In genomic region chr19:30116530-30116929, GRCh38 we compare ENCODE assay signal across 18 cellular contexts.
A peak's percentile ranks its signal among the peaks of the same experiment; 100 is the strongest.
DNase-seq lines count a peak whose midpoint lies in the region; ATAC-seq, FAIRE-seq and TF ChIP-seq lines count a peak whose summit lies in the region.
"Had no signal": no experiment of that assay in that cellular context is flagged by ENCODE, and none has a peak within 500 bp of the region (broad histone marks: within the 10 kb centered on the region; RNA-seq: fewer than 3 reads in every experiment).

No MANE protein-coding gene starts in this region.

- ATAC-seq in HepG2 (no peak), right lobe of liver (no peak), GM19035 (IDR thresholded peaks at IDR 0.05; ENCODE audit: unreplicated experiment) (no peak)
- no peak for ATAC-seq in naive thymus-derived CD4-positive, alpha-beta T cell

- H3K79me1 ChIP-seq in H1 (ENCODE audit: low read depth, low read length), result no peaks in the 10 kb centered on the region; the same call in 1 of the 2 replicates

- H4K8ac ChIP-seq in H1 (ENCODE audit: extremely low read depth, insufficient read depth, low read length), result no peak overlapping the region; the same call in 1 of the 2 replicates

- no peak overlapping the region for H3K4me2 ChIP-seq in HepG2 (ENCODE audit: low read depth, low read length)
- no peak overlapping the region for H3K4me2 ChIP-seq in H1 (ENCODE audit: insufficient read depth in 1 of 2, low read depth in 2 of 2, low read length in 2 of 2)
- H3K4me2 ChIP-seq: A549 had no signal

- no TSS peak for BruUV-seq in HepG2 (replicated peaks; lab: Mats Ljungman, UMichigan)

- H2BK15ac ChIP-seq in H1 (ENCODE audit: low read length), result no peak overlapping the region

- H3K4me3 ChIP-seq in HepG2 (replicated peaks in 1 of 3; ENCODE audit: insufficient read depth in 1 of 3, low read depth in 2 of 3, low read length in 3 of 3) (no peak overlapping the region), right lobe of liver (no peak overlapping the region), H1 (ENCODE audit: extremely low read depth in 1 of 4, insufficient read depth in 2 of 4, low read depth in 3 of 4, low read length in 4 of 4) (no peak overlapping the region)
- no peak overlapping the region for H3K4me3 ChIP-seq in naive thymus-derived CD4-positive, alpha-beta T cell (ENCODE audit: low read length)
- H3K4me3 ChIP-seq: A549 had no signal

- no peaks in the 10 kb centered on the region for H3K79me2 ChIP-seq in HepG2 (ENCODE audit: insufficient read depth, low read length)
- H3K79me2 ChIP-seq in H1 (ENCODE audit: control insufficient read depth in 1 of 2, insufficient read depth in 2 of 2, low read length in 2 of 2), result no peaks in the 10 kb centered on the region

- no peak overlapping the region for H2BK20ac ChIP-seq in H1 (ENCODE audit: low read length)

- no peak overlapping the region for H3K14ac ChIP-seq in H1 (ENCODE audit: insufficient read length)

- no peaks in the 10 kb centered on the region for H3K4me1 Mint-ChIP-seq in naive thymus-derived CD4-positive, alpha-beta T cell

- H3K9me3 ChIP-seq in HepG2 (ENCODE audit: low read length), result no peaks in the 10 kb centered on the region
- H3K9me3 ChIP-seq in right lobe of liver, result no peaks in the 10 kb centered on the region
- H3K9me3 ChIP-seq in H1 (ENCODE audit: insufficient read depth in 2 of 2, low read depth in 1 of 2, low read length in 1 of 2), result no peaks in the 10 kb centered on the region
- no peaks in the 10 kb centered on the region for H3K9me3 ChIP-seq in naive thymus-derived CD4-positive, alpha-beta T cell (ENCODE audit: control insufficient read depth in 2 of 3, low read length in 3 of 3)
- H3K9me3 ChIP-seq: A549, Caco-2 had no signal

- H3K4me1 ChIP-seq in HepG2 (ENCODE audit: insufficient read depth, low read length) (0 out of 2 replicates have a peak, but pooled peaks cover 1% of the 10 kb centered on the region), right lobe of liver (no peaks in the 10 kb centered on the region), H1 (replicated peaks in 1 of 4; ENCODE audit: control insufficient read depth in 3 of 4, insufficient read depth in 4 of 4, low read length in 3 of 4) (no peaks in the 10 kb centered on the region; a peak in 2 of 7 replicates)
- H3K4me1 ChIP-seq in naive thymus-derived CD4-positive, alpha-beta T cell (ENCODE audit: control insufficient read depth in 2 of 2, insufficient read depth in 2 of 2, low read length in 2 of 2), result no peaks in the 10 kb centered on the region
- H3K4me1 ChIP-seq: A549, Caco-2 had no signal

- no peak overlapping the region for H3K27ac Mint-ChIP-seq in naive thymus-derived CD4-positive, alpha-beta T cell
- H3K27ac Mint-ChIP-seq: CD4-positive, alpha-beta T cell had no signal

- peaks cover 0 to 12% of the 10 kb centered on the region in 2 experiments; a peak in 4 of 5 replicates for H3K27me3 ChIP-seq in HepG2 (ENCODE audit: control insufficient read depth in 1 of 2, insufficient read depth in 2 of 2, low read length in 2 of 2)
- no peaks in the 10 kb centered on the region for H3K27me3 ChIP-seq in right lobe of liver
- H3K27me3 ChIP-seq in H1 (replicated peaks in 1 of 4; ENCODE audit: control insufficient read depth in 3 of 4, extremely low read depth in 1 of 4, insufficient read depth in 3 of 4, low read length in 3 of 4), result no peaks in the 10 kb centered on the region
- no peaks in the 10 kb centered on the region for H3K27me3 ChIP-seq in naive thymus-derived CD4-positive, alpha-beta T cell (ENCODE audit: control insufficient read depth in 2 of 2, insufficient read depth in 2 of 2, low read length in 2 of 2)

- TF ChIP-seq CTCF in HepG2 (CRISPR knock-in tag; IDR thresholded peaks at IDR 0.05) (no peak), right lobe of liver (IDR thresholded peaks at IDR 0.05) (no peak), H1 (IDR thresholded peaks at IDR 0.05; ENCODE audit: control extremely low read depth in 1 of 3, insufficient read depth in 1 of 3, low read depth in 1 of 3, low read length in 3 of 3) (no peak)

- H4K20me1 ChIP-seq in HepG2 (ENCODE audit: insufficient read depth, low read length) (no peaks in the 10 kb centered on the region), H1 (replicated peaks in 1 of 2; ENCODE audit: control insufficient read depth in 1 of 2, insufficient read depth in 2 of 2, low read length in 2 of 2) (peaks cover 0 to 13% of the 10 kb centered on the region in 2 experiments)

- H4K5ac ChIP-seq in H1 (ENCODE audit: insufficient read length, low read depth, low read length), result no peak overlapping the region

- FAIRE-seq in HepG2 (lab: Jason Lieb, UNC), result no peak
- no peak for FAIRE-seq in H1 (lab: Jason Lieb, UNC)
- FAIRE-seq: D721Med, G401.6 had no signal

- in situ Hi-C loops in HepG2 (cut with HindIII; ENCODE audit: extremely low pct_ligation_motif_present, low pct_unique_long_range_greater_than_20kb), result no loop called here

- no peak overlapping the region for H3K4me3 Mint-ChIP-seq in naive thymus-derived CD4-positive, alpha-beta T cell
- H3K4me3 Mint-ChIP-seq: CD4-positive, alpha-beta T cell; H9 had no signal

- H3K36me3 Mint-ChIP-seq in naive thymus-derived CD4-positive, alpha-beta T cell, result no peaks in the 10 kb centered on the region

- no peak for DNase-seq in HepG2 (ENCODE audit: low spot score)
- DNase-seq in right lobe of liver, result no peak
- no peak for DNase-seq in H1 (ENCODE audit: low read depth in 1 of 2, low spot score in 2 of 2)
- DNase-seq in posterior vena cava (ENCODE audit: low spot score), result peak; percentile 11
- DNase-seq in NCI-H187 treated with DMSO at 0.1 percent for 48 hours (lab: John Stamatoyannopoulos, UW), result no peak
- no peak for DNase-seq in naive thymus-derived CD4-positive, alpha-beta T cell
- DNase-seq: AML-193; CD4-positive, alpha-beta T cell; GOT3; H9; KBM-7 had no signal

- H2BK5ac ChIP-seq in H1 (ENCODE audit: low read depth, low read length), result peak overlapping the region; percentile 16; the same call in 1 of the 2 replicates

- no peak overlapping the region for H4K91ac ChIP-seq in H1 (replicated peaks; ENCODE audit: insufficient read length, low read length)

- no peak for TF ChIP-seq EP300 in HepG2 (IDR thresholded peaks at IDR 0.05; ENCODE audit: low read depth in 2 of 2, low read length in 2 of 2)
- no peak for TF ChIP-seq EP300 in HepG2 (CRISPR knock-in tag; IDR thresholded peaks at IDR 0.05; ENCODE audit: borderline replicate concordance)
- TF ChIP-seq EP300 in H1 (IDR thresholded peaks at IDR 0.05; ENCODE audit: borderline replicate concordance in 1 of 2, low read depth in 2 of 2, low read length in 2 of 2), result no peak

- TF ChIP-seq POLR2A in HepG2 (IDR thresholded peaks at IDR 0.05; ENCODE audit: insufficient read depth in 1 of 2, low read depth in 2 of 2, low read length in 2 of 2) (no peak), right lobe of liver (IDR thresholded peaks at IDR 0.05) (no peak), H1 (IDR thresholded peaks at IDR 0.05; ENCODE audit: control extremely low read depth in 1 of 2, low read depth in 2 of 2, low read length in 2 of 2) (no peak)

- H2BK12ac ChIP-seq in H1 (ENCODE audit: low read depth, low read length), result peak overlapping the region; percentile 1; the same call in 1 of the 2 replicates

- H3K36me3 ChIP-seq in HepG2 (replicated peaks in 1 of 2; ENCODE audit: control insufficient read depth in 1 of 2, insufficient read depth in 2 of 2, low read length in 2 of 2) (no peaks in the 10 kb centered on the region), right lobe of liver (no peaks in the 10 kb centered on the region), H1 (ENCODE audit: control insufficient read depth in 2 of 4, insufficient read depth in 4 of 4, low read length in 3 of 4) (no peaks in the 10 kb centered on the region)
- H3K36me3 ChIP-seq in naive thymus-derived CD4-positive, alpha-beta T cell (ENCODE audit: control insufficient read depth in 2 of 3, insufficient read depth in 3 of 3, low read length in 3 of 3), result no peaks in the 10 kb centered on the region

- H3K56ac ChIP-seq in H1 (replicated peaks; ENCODE audit: insufficient read length, low read depth, low read length), result peak overlapping the region; percentile 97

- H3K9ac ChIP-seq in HepG2 (ENCODE audit: insufficient read depth, low read depth, low read length) (no peak overlapping the region), H1 (replicated peaks in 1 of 4; ENCODE audit: extremely low read depth in 1 of 4, low read depth in 3 of 4, low read length in 3 of 4) (no peak overlapping the region)

- H3K18ac ChIP-seq in H1 (ENCODE audit: extremely low read depth, low read length), result no peak overlapping the region

- H2AFZ ChIP-seq in HepG2 (ENCODE audit: low read length), result no peak overlapping the region
- no peak overlapping the region for H2AFZ ChIP-seq in H1 (ENCODE audit: low read length)

- peak overlapping the region; percentile 58; the same call in 1 of the 2 replicates for H2AK5ac ChIP-seq in H1 (ENCODE audit: low read depth, low read length)

- intact Hi-C loops in HepG2 (cut with micrococcal nuclease; ENCODE audit: unreplicated experiment) (no loop called here), right lobe of liver (cut with DNase I) (no loop called here), posterior vena cava (cut with DNase I) (no loop called here)
- intact Hi-C loops in naive thymus-derived CD4-positive, alpha-beta T cell (cut with micrococcal nuclease), result no loop called here

- peaks cover 0 to 21% (median 11%) of the 10 kb centered on the region in 5 donors for H3K27me3 Mint-ChIP-seq in naive thymus-derived CD4-positive, alpha-beta T cell

- H3K27ac ChIP-seq in HepG2 (ENCODE audit: extremely low read length, insufficient read depth, low read length), result no peak overlapping the region
- no peak overlapping the region for H3K27ac ChIP-seq in right lobe of liver
- H3K27ac ChIP-seq in H1 (ENCODE audit: low read depth, low read length), result no peak overlapping the region
- no peak overlapping the region for H3K27ac ChIP-seq in naive thymus-derived CD4-positive, alpha-beta T cell (ENCODE audit: low read depth, low read length)
- H3K27ac ChIP-seq: 22Rv1, A549, C4-2B had no signal

- no peak overlapping the region for H3K4ac ChIP-seq in H1 (replicated peaks; ENCODE audit: insufficient read length, low read depth, low read length)

- peaks cover 0 to 4% (median 0%) of the 10 kb centered on the region in 11 donors for H3K9me3 Mint-ChIP-seq in naive thymus-derived CD4-positive, alpha-beta T cell
- H3K9me3 Mint-ChIP-seq: CD4-positive, alpha-beta T cell; H9 had no signal

- H3K23ac ChIP-seq in H1 (ENCODE audit: insufficient read length), result peak overlapping the region; percentile 52

- CTCF ChIA-PET in HepG2 (lab: Yijun Ruan, JAX; ENCODE audit: low intra/inter-chr PET ratio, low total read pairs) (no interaction called here), H1 (lab: Charles Lee; ENCODE audit: partially characterized antibody) (no interaction called here)
- CTCF ChIA-PET in naive thymus-derived CD4-positive, alpha-beta T cell (lab: Charles Lee), result no interaction called here

- peaks cover 17% of the 10 kb centered on the region; the same call in 1 of the 2 replicates for H3K23me2 ChIP-seq in H1 (ENCODE audit: low read depth, low read length)

- H2BK120ac ChIP-seq in H1 (replicated peaks; ENCODE audit: low read depth, low read length), result no peak overlapping the region

- TF ChIP-seq RAD21 in HepG2 (CRISPR knock-in tag; IDR thresholded peaks at IDR 0.05) (no peak), H1 (IDR thresholded peaks at IDR 0.05 in 1 of 2, conservative IDR thresholded peaks at IDR 0.05 in 1 of 2; ENCODE audit: low read depth in 2 of 2, low read length in 2 of 2) (no peak)

- POLR2A ChIA-PET in HepG2 (lab: Yijun Ruan, JAX), result no interaction called here
- POLR2A ChIA-PET in H1 (lab: Charles Lee; ENCODE audit: partially characterized antibody), result interaction anchor here (0.6 kb wide), 1 partner anchor 11 kb away, joined by 4 read pairs; no protein-coding TSS in a partner anchor
- POLR2A ChIA-PET in naive thymus-derived CD4-positive, alpha-beta T cell (lab: Charles Lee), result no interaction called here
